ENCODE assay signal across 9 cellular contexts in the genomic region with DNA sequence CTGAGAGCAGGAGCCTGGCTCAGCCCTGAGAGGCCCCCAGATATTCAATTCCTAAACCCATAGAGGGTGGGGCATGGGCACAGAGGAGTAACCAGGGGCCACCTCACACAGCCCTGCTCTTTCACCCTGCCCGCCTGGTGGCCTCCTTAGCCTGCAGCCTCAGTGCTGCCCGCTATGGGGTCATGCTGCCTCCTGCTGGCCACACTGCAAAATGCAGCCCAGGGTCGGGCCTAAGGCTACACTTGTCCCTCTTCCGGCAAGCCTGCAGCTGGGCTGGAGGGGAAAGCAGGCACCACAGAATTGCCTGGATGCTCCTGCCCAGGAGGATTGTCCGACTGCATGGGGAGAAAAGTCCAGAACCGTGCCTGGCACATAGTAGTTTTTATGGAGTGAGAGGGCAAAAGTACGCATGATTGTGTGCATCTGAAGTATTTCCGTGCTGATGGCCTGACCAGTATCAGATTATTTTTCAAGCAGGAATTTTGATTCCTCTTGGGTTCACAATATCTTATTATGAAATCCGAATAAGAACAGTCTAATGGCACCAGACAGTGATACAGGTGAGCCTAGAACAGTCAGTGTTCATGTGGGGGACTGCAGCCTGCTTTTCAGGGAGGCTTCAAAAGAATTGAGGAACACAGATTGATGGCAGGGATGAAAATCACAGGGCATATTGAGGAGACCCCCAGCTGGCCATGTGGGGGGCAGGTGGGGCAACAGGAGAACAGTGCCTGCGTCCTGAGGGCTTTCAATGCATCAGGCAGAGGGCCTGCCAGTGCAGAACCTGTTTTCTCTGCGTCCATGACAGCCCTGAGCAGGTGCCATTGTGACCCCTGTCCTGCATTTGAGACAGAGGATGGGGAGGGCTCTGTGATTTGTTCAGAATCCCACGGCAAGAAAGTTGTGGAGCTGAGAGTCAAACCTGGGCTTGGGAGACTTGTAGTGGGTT. TPM values are rescaled to one million over a fixed set of nuclear protein-coding genes. Genes with fewer than 3 reads are reported as not detected.
DNase-seq lines count a peak whose midpoint lies in the region; ATAC-seq and TF ChIP-seq lines count a peak whose summit lies in the region.
"Had no signal": no experiment of that assay in that cellular context is flagged by ENCODE, and none has a peak within 500 bp of the region (broad histone marks: within the 10 kb centered on the region; RNA-seq: fewer than 3 reads in every experiment).

No MANE protein-coding gene starts in this region.

- no peak overlapping the region for H3K27ac ChIP-seq in CD8-positive, alpha-beta memory T cell (ENCODE audit: low read depth, low read length)
- H3K27ac ChIP-seq in endodermal cell (ENCODE audit: low read depth, low read length): no peak overlapping the region

- ATAC-seq in GM21360 (IDR thresholded peaks at IDR 0.05; ENCODE audit: unreplicated experiment): peak; percentile 43
- peak; percentile 83 for ATAC-seq in activated CD8-positive, alpha-beta T cell treated with anti-CD3 and anti-CD28 coated beads, Interleukin-2, amount 10 ng/mL, durations not matched to agents 7 days and 5 days
- peak; percentile 90 for ATAC-seq in mucosa of descending colon
- ATAC-seq in HG03521 (IDR thresholded peaks at IDR 0.05; ENCODE audit: unreplicated experiment): no peak

- POLR2A ChIA-PET in CD8-positive, alpha-beta memory T cell (lab: Charles Lee): no interaction called here
- POLR2A ChIA-PET in activated CD8-positive, alpha-beta T cell treated with anti-CD3 and anti-CD28 coated beads, Interleukin-2, amount 10 ng/mL, durations not matched to agents 7 days and 5 days (lab: Charles Lee): interaction anchor here (0.6 to 3.4 kb wide), 2 partner anchors 12 to 420 kb away, joined by 3 to 9 read pairs; no protein-coding TSS in a partner anchor

- no peaks in the 10 kb centered on the region for H3K36me3 ChIP-seq in CD8-positive, alpha-beta memory T cell (ENCODE audit: insufficient read depth, low read length)
- H3K36me3 ChIP-seq in endodermal cell (ENCODE audit: control insufficient read depth, insufficient read depth, low read length) (no peaks in the 10 kb centered on the region), mucosa of descending colon (ENCODE audit: low read depth) (no peaks in the 10 kb centered on the region)

- H3K27me3 ChIP-seq in CD8-positive, alpha-beta memory T cell (ENCODE audit: insufficient read depth, low read length, poor library complexity, severe bottlenecking): no peaks in the 10 kb centered on the region
- H3K27me3 ChIP-seq in endodermal cell (ENCODE audit: control insufficient read depth, insufficient read depth, low read length, poor library complexity, severe bottlenecking): no peaks in the 10 kb centered on the region

- no peak overlapping the region for H3K4me3 ChIP-seq in CD8-positive, alpha-beta memory T cell (ENCODE audit: low read length)
- H3K4me3 ChIP-seq in NB4 (ENCODE audit: low read depth, low read length) (no peak overlapping the region), endodermal cell (ENCODE audit: low read length) (no peak overlapping the region), mucosa of descending colon (no peak overlapping the region)

- TF ChIP-seq CTCF in NB4 (IDR thresholded peaks at IDR 0.05; ENCODE audit: low read depth, low read length) (peak; percentile 86), endodermal cell (conservative IDR thresholded peaks at IDR 0.05) (peak; percentile 93), mucosa of descending colon (IDR thresholded peaks at IDR 0.05) (peak; percentile 81)

- peak overlapping the region in 2 of 8 donors; percentile 70 to 77 for H3K27ac Mint-ChIP-seq in CD8-positive, alpha-beta memory T cell
- H3K27ac Mint-ChIP-seq in activated CD8-positive, alpha-beta T cell treated with anti-CD3 and anti-CD28 coated beads, Interleukin-2, amount 10 ng/mL, durations not matched to agents 7 days and 5 days: no peak overlapping the region
- H3K27ac Mint-ChIP-seq in endodermal cell: no peak overlapping the region
- H3K27ac Mint-ChIP-seq: activated naive CD4-positive, alpha-beta T cell treated with anti-CD3 and anti-CD28 coated beads, Interleukin-2, amount 50 U/mL, for 24 hours had no signal

- no peaks in the 10 kb centered on the region for H3K9me3 ChIP-seq in CD8-positive, alpha-beta memory T cell (ENCODE audit: low read length)
- no peaks in the 10 kb centered on the region for H3K9me3 ChIP-seq in endodermal cell (ENCODE audit: control insufficient read depth, low read length)
- H3K9me3 ChIP-seq in mucosa of descending colon: no peaks in the 10 kb centered on the region

- no peak overlapping the region for H3K4me3 Mint-ChIP-seq in CD8-positive, alpha-beta memory T cell
- H3K4me3 Mint-ChIP-seq in activated CD8-positive, alpha-beta T cell treated with anti-CD3 and anti-CD28 coated beads, Interleukin-2, amount 10 ng/mL, durations not matched to agents 7 days and 5 days: no peak overlapping the region
- H3K4me3 Mint-ChIP-seq in endodermal cell: no peak overlapping the region
- H3K4me3 Mint-ChIP-seq: activated naive CD4-positive, alpha-beta T cell treated with anti-CD3 and anti-CD28 coated beads, Interleukin-2, amount 50 U/mL, for 24 hours had no signal

- no peak for TF ChIP-seq POLR2A in NB4 (IDR thresholded peaks at IDR 0.05; ENCODE audit: extremely low read depth, insufficient read length)

- H3K4me1 Mint-ChIP-seq in CD8-positive, alpha-beta memory T cell: peaks cover 6 to 17% (median 10%) of the 10 kb centered on the region in 3 donors
- H3K4me1 Mint-ChIP-seq in activated CD8-positive, alpha-beta T cell treated with anti-CD3 and anti-CD28 coated beads, Interleukin-2, amount 10 ng/mL, durations not matched to agents 7 days and 5 days (ENCODE audit: low read depth): peaks cover 35% of the 10 kb centered on the region
- peaks cover 7% of the 10 kb centered on the region for H3K4me1 Mint-ChIP-seq in endodermal cell

- DNase-seq in CD8-positive, alpha-beta memory T cell: peak; percentile 71 to 85 (median 74)
- DNase-seq in NB4 (ENCODE audit: low read depth) (peak; percentile 76), endodermal cell (peak; percentile 98), mucosa of descending colon (peak; percentile 81 to 89 (median 87))
- peak; percentile 89 for DNase-seq in activated CD8-positive, alpha-beta T cell treated with anti-CD3 and anti-CD28 coated beads, Interleukin-2, amount 10 ng/mL, durations not matched to agents 7 days and 5 days
- DNase-seq in stimulated activated CD8-positive, alpha-beta memory T cell treated with anti-CD3 and anti-CD28 coated beads, Interleukin-4, amount 100 ng/mL, for 4 hours (ENCODE audit: low read depth in 2 of 2, low spot score in 1 of 2): peak; percentile 55 to 75

- intact Hi-C loops in mucosa of descending colon (cut with DNase I, micrococcal nuclease): loop anchor here (5.0 to 10.0 kb wide), 2 partner anchors 400 to 403 kb away; a partner anchor contains a TSS

- H3K27me3 Mint-ChIP-seq in CD8-positive, alpha-beta memory T cell: no peaks in the 10 kb centered on the region
- no peaks in the 10 kb centered on the region for H3K27me3 Mint-ChIP-seq in activated CD8-positive, alpha-beta T cell treated with anti-CD3 and anti-CD28 coated beads, Interleukin-2, amount 10 ng/mL, durations not matched to agents 7 days and 5 days (ENCODE audit: low read depth)
- no peaks in the 10 kb centered on the region for H3K27me3 Mint-ChIP-seq in endodermal cell (ENCODE audit: insufficient read depth)
- H3K27me3 Mint-ChIP-seq: activated naive CD4-positive, alpha-beta T cell treated with anti-CD3 and anti-CD28 coated beads, Interleukin-2, amount 50 U/mL, for 24 hours had no signal

- CTCF ChIA-PET in CD8-positive, alpha-beta memory T cell (lab: Charles Lee): interaction anchor here (0.8 to 6.5 kb wide), 16 partner anchors 10 to 424 kb away, joined by 3 to 36 read pairs (median 4); a partner anchor contains a TSS
- CTCF ChIA-PET in activated CD8-positive, alpha-beta T cell treated with anti-CD3 and anti-CD28 coated beads, Interleukin-2, amount 10 ng/mL, durations not matched to agents 7 days and 5 days (lab: Charles Lee): interaction anchor here (0.6 to 10.0 kb wide), 26 partner anchors 9 to 472 kb away, joined by 3 to 99 read pairs (median 4); a partner anchor contains a TSS

- no peaks in the 10 kb centered on the region for H3K9me3 Mint-ChIP-seq in CD8-positive, alpha-beta memory T cell
- no peaks in the 10 kb centered on the region for H3K9me3 Mint-ChIP-seq in activated CD8-positive, alpha-beta T cell treated with anti-CD3 and anti-CD28 coated beads, Interleukin-2, amount 10 ng/mL, durations not matched to agents 7 days and 5 days (ENCODE audit: insufficient read depth)
- H3K9me3 Mint-ChIP-seq in endodermal cell: no peaks in the 10 kb centered on the region
- H3K9me3 Mint-ChIP-seq: activated naive CD4-positive, alpha-beta T cell treated with anti-CD3 and anti-CD28 coated beads, Interleukin-2, amount 50 U/mL, for 24 hours had no signal

- no peak overlapping the region for H3K9ac ChIP-seq in endodermal cell (ENCODE audit: extremely low read depth, low read length, poor library complexity, severe bottlenecking)

- H3K36me3 Mint-ChIP-seq in CD8-positive, alpha-beta memory T cell: no peaks in the 10 kb centered on the region
- H3K36me3 Mint-ChIP-seq in activated CD8-positive, alpha-beta T cell treated with anti-CD3 and anti-CD28 coated beads, Interleukin-2, amount 10 ng/mL, durations not matched to agents 7 days and 5 days (ENCODE audit: low read depth): no peaks in the 10 kb centered on the region
- H3K36me3 Mint-ChIP-seq in endodermal cell (ENCODE audit: low read depth): no peaks in the 10 kb centered on the region
- H3K36me3 Mint-ChIP-seq: activated naive CD4-positive, alpha-beta T cell treated with anti-CD3 and anti-CD28 coated beads, Interleukin-2, amount 50 U/mL, for 24 hours had no signal

- WGBS in endodermal cell (ENCODE audit: insufficient coverage in 1 of 2, insufficient read length in 1 of 2), 2 experiments: 67 to 73% methylated on average over 7 to 12 of the region's 12 CpGs

- peaks cover 18% of the 10 kb centered on the region for H3K4me1 ChIP-seq in CD8-positive, alpha-beta memory T cell (ENCODE audit: insufficient read depth, low read length)
- peaks cover 5% of the 10 kb centered on the region for H3K4me1 ChIP-seq in endodermal cell (ENCODE audit: control insufficient read depth, insufficient read depth, low read length)
- H3K4me1 ChIP-seq in mucosa of descending colon (ENCODE audit: low read depth): no peaks in the 10 kb centered on the region

RNA-seq across cellular contexts. Expression of a gene that starts 51.2 kb away (rescaled TPM):
- total RNA-seq in CD8-positive, alpha-beta memory T cell: not detected
- polyA plus RNA-seq in CD8-positive, alpha-beta memory T cell: not detected
- total RNA-seq in activated CD8-positive, alpha-beta T cell treated with anti-CD3 and anti-CD28 coated beads, Interleukin-2, amount 10 ng/mL, durations not matched to agents 7 days and 5 days: not detected
- not detected for total RNA-seq in endodermal cell
- not detected for polyA plus RNA-seq in endodermal cell (2013, experiment 1 of 2)
- polyA plus RNA-seq in endodermal cell (2013, experiment 2 of 2): not detected
- total RNA-seq in mucosa of descending colon: 1 to 10 TPM in 1 of 3 donors, not detected in 2; 1.2 TPM
